ENCODE assay signal across 1 cellular context in genomic region chr11:86201371-86201770, GRCh38.
TF ChIP-seq lines count a peak whose summit lies in the region.

No MANE protein-coding gene starts in this region.

TF ChIP-seq in HepG2, 621 proteins besides CTCF, POLR2A, EP300 and RAD21:
- TF ChIP-seq SMARCC2 (IDR thresholded peaks at IDR 0.05) = no peak
- TF ChIP-seq ZNF136 (CRISPR knock-in tag; IDR thresholded peaks at IDR 0.05; ENCODE audit: low read depth) = no peak
- no peak for TF ChIP-seq FOSL2 (CRISPR knock-in tag; IDR thresholded peaks at IDR 0.05)
- TF ChIP-seq SIN3A (IDR thresholded peaks at IDR 0.05; ENCODE audit: borderline replicate concordance, low read depth, low read length) = no peak
- TF ChIP-seq ZNF530 (CRISPR knock-in tag; IDR thresholded peaks at IDR 0.05; ENCODE audit: low read depth) = no peak
- TF ChIP-seq ZNF207 (IDR thresholded peaks at IDR 0.05; ENCODE audit: borderline replicate concordance) = no peak
- TF ChIP-seq NR2F1 (CRISPR knock-in tag; IDR thresholded peaks at IDR 0.05) = no peak
- no peak for TF ChIP-seq KLF11 (CRISPR knock-in tag; IDR thresholded peaks at IDR 0.05)
- TF ChIP-seq ZNF317 (CRISPR knock-in tag; IDR thresholded peaks at IDR 0.05) = no peak
- TF ChIP-seq, protein P1, sequence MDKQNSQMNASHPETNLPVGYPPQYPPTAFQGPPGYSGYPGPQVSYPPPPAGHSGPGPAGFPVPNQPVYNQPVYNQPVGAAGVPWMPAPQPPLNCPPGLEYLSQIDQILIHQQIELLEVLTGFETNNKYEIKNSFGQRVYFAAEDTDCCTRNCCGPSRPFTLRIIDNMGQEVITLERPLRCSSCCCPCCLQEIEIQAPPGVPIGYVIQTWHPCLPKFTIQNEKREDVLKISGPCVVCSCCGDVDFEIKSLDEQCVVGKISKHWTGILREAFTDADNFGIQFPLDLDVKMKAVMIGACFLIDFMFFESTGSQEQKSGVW (CRISPR knock-in tag; IDR thresholded peaks at IDR 0.05; ENCODE audit: borderline replicate concordance) = no peak
- TF ChIP-seq TFE3 (CRISPR knock-in tag; IDR thresholded peaks at IDR 0.05) = no peak
- TF ChIP-seq LCORL (IDR thresholded peaks at IDR 0.05) = no peak
- TF ChIP-seq LCORL (CRISPR knock-in tag; IDR thresholded peaks at IDR 0.05) = no peak
- TF ChIP-seq KDM6A (CRISPR knock-in tag; IDR thresholded peaks at IDR 0.05; ENCODE audit: low read depth) = no peak
- TF ChIP-seq ZNF484 (CRISPR knock-in tag; IDR thresholded peaks at IDR 0.05; ENCODE audit: borderline replicate concordance, low read depth) = no peak
- no peak for TF ChIP-seq KMT2A (CRISPR knock-in tag; IDR thresholded peaks at IDR 0.05)
- no peak for TF ChIP-seq PHF21A (CRISPR knock-in tag; IDR thresholded peaks at IDR 0.05)
- TF ChIP-seq ZNF607 (CRISPR knock-in tag; IDR thresholded peaks at IDR 0.05; ENCODE audit: borderline replicate concordance) = no peak
- no peak for TF ChIP-seq ESRRA (CRISPR knock-in tag; IDR thresholded peaks at IDR 0.05; ENCODE audit: low read depth)
- TF ChIP-seq ZNF709 (CRISPR knock-in tag; IDR thresholded peaks at IDR 0.05) = no peak
- TF ChIP-seq, protein P2, sequence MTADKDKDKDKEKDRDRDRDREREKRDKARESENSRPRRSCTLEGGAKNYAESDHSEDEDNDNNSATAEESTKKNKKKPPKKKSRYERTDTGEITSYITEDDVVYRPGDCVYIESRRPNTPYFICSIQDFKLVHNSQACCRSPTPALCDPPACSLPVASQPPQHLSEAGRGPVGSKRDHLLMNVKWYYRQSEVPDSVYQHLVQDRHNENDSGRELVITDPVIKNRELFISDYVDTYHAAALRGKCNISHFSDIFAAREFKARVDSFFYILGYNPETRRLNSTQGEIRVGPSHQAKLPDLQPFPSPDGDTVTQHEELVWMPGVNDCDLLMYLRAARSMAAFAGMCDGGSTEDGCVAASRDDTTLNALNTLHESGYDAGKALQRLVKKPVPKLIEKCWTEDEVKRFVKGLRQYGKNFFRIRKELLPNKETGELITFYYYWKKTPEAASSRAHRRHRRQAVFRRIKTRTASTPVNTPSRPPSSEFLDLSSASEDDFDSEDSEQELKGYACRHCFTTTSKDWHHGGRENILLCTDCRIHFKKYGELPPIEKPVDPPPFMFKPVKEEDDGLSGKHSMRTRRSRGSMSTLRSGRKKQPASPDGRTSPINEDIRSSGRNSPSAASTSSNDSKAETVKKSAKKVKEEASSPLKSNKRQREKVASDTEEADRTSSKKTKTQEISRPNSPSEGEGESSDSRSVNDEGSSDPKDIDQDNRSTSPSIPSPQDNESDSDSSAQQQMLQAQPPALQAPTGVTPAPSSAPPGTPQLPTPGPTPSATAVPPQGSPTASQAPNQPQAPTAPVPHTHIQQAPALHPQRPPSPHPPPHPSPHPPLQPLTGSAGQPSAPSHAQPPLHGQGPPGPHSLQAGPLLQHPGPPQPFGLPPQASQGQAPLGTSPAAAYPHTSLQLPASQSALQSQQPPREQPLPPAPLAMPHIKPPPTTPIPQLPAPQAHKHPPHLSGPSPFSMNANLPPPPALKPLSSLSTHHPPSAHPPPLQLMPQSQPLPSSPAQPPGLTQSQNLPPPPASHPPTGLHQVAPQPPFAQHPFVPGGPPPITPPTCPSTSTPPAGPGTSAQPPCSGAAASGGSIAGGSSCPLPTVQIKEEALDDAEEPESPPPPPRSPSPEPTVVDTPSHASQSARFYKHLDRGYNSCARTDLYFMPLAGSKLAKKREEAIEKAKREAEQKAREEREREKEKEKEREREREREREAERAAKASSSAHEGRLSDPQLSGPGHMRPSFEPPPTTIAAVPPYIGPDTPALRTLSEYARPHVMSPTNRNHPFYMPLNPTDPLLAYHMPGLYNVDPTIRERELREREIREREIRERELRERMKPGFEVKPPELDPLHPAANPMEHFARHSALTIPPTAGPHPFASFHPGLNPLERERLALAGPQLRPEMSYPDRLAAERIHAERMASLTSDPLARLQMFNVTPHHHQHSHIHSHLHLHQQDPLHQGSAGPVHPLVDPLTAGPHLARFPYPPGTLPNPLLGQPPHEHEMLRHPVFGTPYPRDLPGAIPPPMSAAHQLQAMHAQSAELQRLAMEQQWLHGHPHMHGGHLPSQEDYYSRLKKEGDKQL (CRISPR knock-in tag; IDR thresholded peaks at IDR 0.05; ENCODE audit: low read depth) = no peak
